Comparison of ENCODE assay signal across 2 cellular contexts in the genomic region with DNA sequence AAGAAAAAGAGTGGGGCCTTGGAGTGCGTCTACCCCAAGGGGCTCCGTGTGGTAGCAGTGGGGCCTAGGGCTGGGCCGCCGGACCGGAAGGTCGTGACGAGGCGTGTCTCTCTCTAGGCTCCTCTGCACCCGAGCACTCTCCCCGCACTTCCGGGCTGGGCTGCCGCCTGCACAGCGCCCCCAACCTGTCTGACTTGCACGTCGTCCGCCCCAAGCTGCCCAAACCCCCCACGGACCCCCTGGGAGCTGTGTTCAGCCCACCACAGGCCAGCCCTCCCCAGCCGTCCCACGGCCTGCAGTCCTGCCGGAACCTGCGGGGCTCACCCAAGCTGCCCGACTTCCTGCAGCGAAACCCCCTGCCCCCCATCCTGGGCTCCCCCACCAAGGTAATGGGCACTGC.
TF ChIP-seq lines count a peak whose summit lies in the region.

No MANE protein-coding gene starts in this region.

TF ChIP-seq in GM23338, 12 proteins besides CTCF, POLR2A, EP300 and RAD21 (continues in another document):
- TF ChIP-seq, protein P1, sequence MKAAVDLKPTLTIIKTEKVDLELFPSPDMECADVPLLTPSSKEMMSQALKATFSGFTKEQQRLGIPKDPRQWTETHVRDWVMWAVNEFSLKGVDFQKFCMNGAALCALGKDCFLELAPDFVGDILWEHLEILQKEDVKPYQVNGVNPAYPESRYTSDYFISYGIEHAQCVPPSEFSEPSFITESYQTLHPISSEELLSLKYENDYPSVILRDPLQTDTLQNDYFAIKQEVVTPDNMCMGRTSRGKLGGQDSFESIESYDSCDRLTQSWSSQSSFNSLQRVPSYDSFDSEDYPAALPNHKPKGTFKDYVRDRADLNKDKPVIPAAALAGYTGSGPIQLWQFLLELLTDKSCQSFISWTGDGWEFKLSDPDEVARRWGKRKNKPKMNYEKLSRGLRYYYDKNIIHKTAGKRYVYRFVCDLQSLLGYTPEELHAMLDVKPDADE (IDR thresholded peaks at IDR 0.05) = no peak
- no peak for TF ChIP-seq ZNF114 (CRISPR knock-in tag; IDR thresholded peaks at IDR 0.05)
- TF ChIP-seq, protein P2, sequence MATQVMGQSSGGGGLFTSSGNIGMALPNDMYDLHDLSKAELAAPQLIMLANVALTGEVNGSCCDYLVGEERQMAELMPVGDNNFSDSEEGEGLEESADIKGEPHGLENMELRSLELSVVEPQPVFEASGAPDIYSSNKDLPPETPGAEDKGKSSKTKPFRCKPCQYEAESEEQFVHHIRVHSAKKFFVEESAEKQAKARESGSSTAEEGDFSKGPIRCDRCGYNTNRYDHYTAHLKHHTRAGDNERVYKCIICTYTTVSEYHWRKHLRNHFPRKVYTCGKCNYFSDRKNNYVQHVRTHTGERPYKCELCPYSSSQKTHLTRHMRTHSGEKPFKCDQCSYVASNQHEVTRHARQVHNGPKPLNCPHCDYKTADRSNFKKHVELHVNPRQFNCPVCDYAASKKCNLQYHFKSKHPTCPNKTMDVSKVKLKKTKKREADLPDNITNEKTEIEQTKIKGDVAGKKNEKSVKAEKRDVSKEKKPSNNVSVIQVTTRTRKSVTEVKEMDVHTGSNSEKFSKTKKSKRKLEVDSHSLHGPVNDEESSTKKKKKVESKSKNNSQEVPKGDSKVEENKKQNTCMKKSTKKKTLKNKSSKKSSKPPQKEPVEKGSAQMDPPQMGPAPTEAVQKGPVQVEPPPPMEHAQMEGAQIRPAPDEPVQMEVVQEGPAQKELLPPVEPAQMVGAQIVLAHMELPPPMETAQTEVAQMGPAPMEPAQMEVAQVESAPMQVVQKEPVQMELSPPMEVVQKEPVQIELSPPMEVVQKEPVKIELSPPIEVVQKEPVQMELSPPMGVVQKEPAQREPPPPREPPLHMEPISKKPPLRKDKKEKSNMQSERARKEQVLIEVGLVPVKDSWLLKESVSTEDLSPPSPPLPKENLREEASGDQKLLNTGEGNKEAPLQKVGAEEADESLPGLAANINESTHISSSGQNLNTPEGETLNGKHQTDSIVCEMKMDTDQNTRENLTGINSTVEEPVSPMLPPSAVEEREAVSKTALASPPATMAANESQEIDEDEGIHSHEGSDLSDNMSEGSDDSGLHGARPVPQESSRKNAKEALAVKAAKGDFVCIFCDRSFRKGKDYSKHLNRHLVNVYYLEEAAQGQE (IDR thresholded peaks at IDR 0.05; ENCODE audit: unreplicated experiment) = no peak
- TF ChIP-seq, protein P3, sequence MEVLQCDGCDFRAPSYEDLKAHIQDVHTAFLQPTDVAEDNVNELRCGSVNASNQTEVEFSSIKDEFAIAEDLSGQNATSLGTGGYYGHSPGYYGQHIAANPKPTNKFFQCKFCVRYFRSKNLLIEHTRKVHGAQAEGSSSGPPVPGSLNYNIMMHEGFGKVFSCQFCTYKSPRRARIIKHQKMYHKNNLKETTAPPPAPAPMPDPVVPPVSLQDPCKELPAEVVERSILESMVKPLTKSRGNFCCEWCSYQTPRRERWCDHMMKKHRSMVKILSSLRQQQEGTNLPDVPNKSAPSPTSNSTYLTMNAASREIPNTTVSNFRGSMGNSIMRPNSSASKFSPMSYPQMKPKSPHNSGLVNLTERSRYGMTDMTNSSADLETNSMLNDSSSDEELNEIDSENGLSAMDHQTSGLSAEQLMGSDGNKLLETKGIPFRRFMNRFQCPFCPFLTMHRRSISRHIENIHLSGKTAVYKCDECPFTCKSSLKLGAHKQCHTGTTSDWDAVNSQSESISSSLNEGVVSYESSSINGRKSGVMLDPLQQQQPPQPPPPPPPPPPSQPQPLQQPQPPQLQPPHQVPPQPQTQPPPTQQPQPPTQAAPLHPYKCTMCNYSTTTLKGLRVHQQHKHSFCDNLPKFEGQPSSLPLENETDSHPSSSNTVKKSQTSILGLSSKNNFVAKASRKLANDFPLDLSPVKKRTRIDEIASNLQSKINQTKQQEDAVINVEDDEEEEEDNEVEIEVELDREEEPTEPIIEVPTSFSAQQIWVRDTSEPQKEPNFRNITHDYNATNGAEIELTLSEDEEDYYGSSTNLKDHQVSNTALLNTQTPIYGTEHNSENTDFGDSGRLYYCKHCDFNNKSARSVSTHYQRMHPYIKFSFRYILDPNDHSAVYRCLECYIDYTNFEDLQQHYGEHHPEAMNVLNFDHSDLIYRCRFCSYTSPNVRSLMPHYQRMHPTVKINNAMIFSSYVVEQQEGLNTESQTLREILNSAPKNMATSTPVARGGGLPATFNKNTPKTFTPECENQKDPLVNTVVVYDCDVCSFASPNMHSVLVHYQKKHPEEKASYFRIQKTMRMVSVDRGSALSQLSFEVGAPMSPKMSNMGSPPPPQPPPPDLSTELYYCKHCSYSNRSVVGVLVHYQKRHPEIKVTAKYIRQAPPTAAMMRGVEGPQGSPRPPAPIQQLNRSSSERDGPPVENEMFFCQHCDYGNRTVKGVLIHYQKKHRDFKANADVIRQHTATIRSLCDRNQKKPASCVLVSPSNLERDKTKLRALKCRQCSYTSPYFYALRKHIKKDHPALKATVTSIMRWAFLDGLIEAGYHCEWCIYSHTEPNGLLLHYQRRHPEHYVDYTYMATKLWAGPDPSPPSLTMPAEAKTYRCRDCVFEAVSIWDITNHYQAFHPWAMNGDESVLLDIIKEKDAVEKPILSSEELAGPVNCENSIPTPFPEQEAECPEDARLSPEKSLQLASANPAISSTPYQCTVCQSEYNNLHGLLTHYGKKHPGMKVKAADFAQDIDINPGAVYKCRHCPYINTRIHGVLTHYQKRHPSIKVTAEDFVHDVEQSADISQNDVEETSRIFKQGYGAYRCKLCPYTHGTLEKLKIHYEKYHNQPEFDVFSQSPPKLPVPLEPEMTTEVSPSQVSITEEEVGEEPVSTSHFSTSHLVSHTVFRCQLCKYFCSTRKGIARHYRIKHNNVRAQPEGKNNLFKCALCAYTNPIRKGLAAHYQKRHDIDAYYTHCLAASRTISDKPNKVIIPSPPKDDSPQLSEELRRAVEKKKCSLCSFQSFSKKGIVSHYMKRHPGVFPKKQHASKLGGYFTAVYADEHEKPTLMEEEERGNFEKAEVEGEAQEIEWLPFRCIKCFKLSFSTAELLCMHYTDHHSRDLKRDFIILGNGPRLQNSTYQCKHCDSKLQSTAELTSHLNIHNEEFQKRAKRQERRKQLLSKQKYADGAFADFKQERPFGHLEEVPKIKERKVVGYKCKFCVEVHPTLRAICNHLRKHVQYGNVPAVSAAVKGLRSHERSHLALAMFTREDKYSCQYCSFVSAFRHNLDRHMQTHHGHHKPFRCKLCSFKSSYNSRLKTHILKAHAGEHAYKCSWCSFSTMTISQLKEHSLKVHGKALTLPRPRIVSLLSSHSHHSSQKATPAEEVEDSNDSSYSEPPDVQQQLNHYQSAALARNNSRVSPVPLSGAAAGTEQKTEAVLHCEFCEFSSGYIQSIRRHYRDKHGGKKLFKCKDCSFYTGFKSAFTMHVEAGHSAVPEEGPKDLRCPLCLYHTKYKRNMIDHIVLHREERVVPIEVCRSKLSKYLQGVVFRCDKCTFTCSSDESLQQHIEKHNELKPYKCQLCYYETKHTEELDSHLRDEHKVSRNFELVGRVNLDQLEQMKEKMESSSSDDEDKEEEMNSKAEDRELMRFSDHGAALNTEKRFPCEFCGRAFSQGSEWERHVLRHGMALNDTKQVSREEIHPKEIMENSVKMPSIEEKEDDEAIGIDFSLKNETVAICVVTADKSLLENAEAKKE (CRISPR knock-in tag; IDR thresholded peaks at IDR 0.05) = no peak
- TF ChIP-seq CREB1 (CRISPR knock-in tag; IDR thresholded peaks at IDR 0.05; ENCODE audit: low read depth) = no peak
- TF ChIP-seq JUNB (IDR thresholded peaks at IDR 0.05; ENCODE audit: unreplicated experiment) = no peak
- TF ChIP-seq POLR2AphosphoS5 (IDR thresholded peaks at IDR 0.05; ENCODE audit: low read depth) = no peak
- no peak for TF ChIP-seq EZH2 (IDR thresholded peaks at IDR 0.05; ENCODE audit: low read depth, unreplicated experiment)
- TF ChIP-seq STAT1 (IDR thresholded peaks at IDR 0.05; ENCODE audit: unreplicated experiment) = no peak
- no peak for TF ChIP-seq EZH2phosphoT487 (IDR thresholded peaks at IDR 0.05; ENCODE audit: unreplicated experiment)

TF ChIP-seq in endothelial cell of umbilical vein, 7 proteins besides CTCF, POLR2A, EP300 and RAD21:
- no peak for TF ChIP-seq JUN (IDR thresholded peaks at IDR 0.05; ENCODE audit: borderline replicate concordance, insufficient read depth, insufficient read length, low read depth)
- TF ChIP-seq GATA2 (IDR thresholded peaks at IDR 0.05; ENCODE audit: insufficient read depth, insufficient read length, low read depth, low read length) = no peak
- no peak for TF ChIP-seq POLR2AphosphoS5 (IDR thresholded peaks at IDR 0.05; ENCODE audit: insufficient read depth, low read depth, low read length)
- TF ChIP-seq FOS (IDR thresholded peaks at IDR 0.05; ENCODE audit: borderline replicate concordance, insufficient read depth, low read length) = no peak
- TF ChIP-seq MYC (IDR thresholded peaks at IDR 0.05; ENCODE audit: low read depth, low read length) = no peak
- TF ChIP-seq, protein P4, sequence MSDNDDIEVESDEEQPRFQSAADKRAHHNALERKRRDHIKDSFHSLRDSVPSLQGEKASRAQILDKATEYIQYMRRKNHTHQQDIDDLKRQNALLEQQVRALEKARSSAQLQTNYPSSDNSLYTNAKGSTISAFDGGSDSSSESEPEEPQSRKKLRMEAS (IDR thresholded peaks at IDR 0.05; ENCODE audit: insufficient read depth, insufficient read length) = no peak
- no peak for TF ChIP-seq EZH2 (IDR thresholded peaks at IDR 0.05; ENCODE audit: borderline replicate concordance, low read depth, low read length, severe bottlenecking)
